Comparison of ENCODE assay signal across 29 cellular contexts in genomic region chr2:758073-758820, GRCh38.
"Had no signal": no experiment of that assay in that cellular context is flagged by ENCODE, and none has a peak within 500 bp of the region (broad histone marks: within the 10 kb centered on the region; RNA-seq: fewer than 3 reads in every experiment).

No MANE protein-coding gene starts in this region.

- H3K9me3 ChIP-seq: ascending aorta, colonic mucosa, gastrocnemius medialis, transverse colon had no signal

- H3K9me3 Mint-ChIP-seq: activated CD4-positive, alpha-beta memory T cell treated with anti-CD3 and anti-CD28 coated beads, Interleukin-2, amount 10 ng/mL, durations not matched to agents 7 days and 5 days; activated CD4-positive, alpha-beta T cell treated with anti-CD3 and anti-CD28 coated beads, Interleukin-2, amount 10 ng/mL, durations not matched to agents 7 days and 5 days; activated naive CD4-positive, alpha-beta T cell treated with anti-CD3 and anti-CD28 coated beads, Interleukin-2, amount 10 ng/mL, durations not matched to agents 7 days and 5 days; activated naive CD8-positive, alpha-beta T cell treated with anti-CD3 and anti-CD28 coated beads, Interleukin-2, amount 10 ng/mL, durations not matched to agents 7 days and 5 days; activated T-cell treated with anti-CD3 and anti-CD28 coated beads, Interleukin-2, amount 50 U/mL, for 24 hours; brain had no signal

- H3K27ac ChIP-seq: ascending aorta, cardiac muscle cell, colonic mucosa, epithelial cell of prostate, gastrocnemius medialis, hepatocyte, left ventricle myocardium inferior, transverse colon, VCaP had no signal

- H3K4me1 Mint-ChIP-seq: activated CD4-positive, alpha-beta memory T cell treated with anti-CD3 and anti-CD28 coated beads, Interleukin-2, amount 10 ng/mL, durations not matched to agents 7 days and 5 days; naive B cell had no signal

- H3K4me3 Mint-ChIP-seq: activated CD4-positive, alpha-beta memory T cell treated with anti-CD3 and anti-CD28 coated beads, Interleukin-2, amount 10 ng/mL, durations not matched to agents 7 days and 5 days; activated CD4-positive, alpha-beta T cell treated with anti-CD3 and anti-CD28 coated beads, Interleukin-2, amount 10 ng/mL, durations not matched to agents 7 days and 5 days; activated naive CD4-positive, alpha-beta T cell treated with anti-CD3 and anti-CD28 coated beads, Interleukin-2, amount 10 ng/mL, durations not matched to agents 7 days and 5 days; activated naive CD8-positive, alpha-beta T cell treated with anti-CD3 and anti-CD28 coated beads, Interleukin-2, amount 10 ng/mL, durations not matched to agents 7 days and 5 days; activated T-cell treated with anti-CD3 and anti-CD28 coated beads, Interleukin-2, amount 50 U/mL, for 24 hours; brain; naive B cell had no signal

- H3K4me1 ChIP-seq: ascending aorta, colonic mucosa, gastrocnemius medialis, left ventricle myocardium inferior, transverse colon had no signal

- DNase-seq: activated CD4-positive, alpha-beta memory T cell treated with anti-CD3 and anti-CD28 coated beads, Interleukin-2, amount 10 ng/mL, durations not matched to agents 7 days and 5 days; activated CD4-positive, alpha-beta T cell treated with anti-CD3 and anti-CD28 coated beads, Interleukin-2, amount 10 ng/mL, durations not matched to agents 7 days and 5 days; activated CD8-positive, alpha-beta memory T cell treated with anti-CD3 and anti-CD28 coated beads, Interleukin-2, amount 50 U/mL, for 48 hours; activated gamma-delta T cell; activated naive CD4-positive, alpha-beta T cell treated with anti-CD3 and anti-CD28 coated beads, Interleukin-2, amount 10 ng/mL, durations not matched to agents 7 days and 5 days; activated naive CD8-positive, alpha-beta T cell treated with anti-CD3 and anti-CD28 coated beads, Interleukin-2, amount 10 ng/mL, durations not matched to agents 7 days and 5 days; activated T-cell treated with anti-CD3 and anti-CD28 coated beads, Interleukin-2, amount 50 U/mL, for 24 hours; cerebellar nuclear complex; colonic mucosa; effector CD8-positive, alpha-beta T cell; gastrocnemius medialis; glutamatergic neuron; islet precursor cell; left ventricle myocardium inferior; naive B cell; nucleus accumbens; posterior cingulate gyrus; right cardiac atrium; stimulated activated CD4-positive, alpha-beta T cell treated with anti-CD3 and anti-CD28 coated beads, Interleukin-15, amount 100 ng/mL, for 24 hours; stimulated activated CD4-positive, alpha-beta T cell treated with anti-CD3 and anti-CD28 coated beads, Interleukin-2, amount 100 ng/mL, for 24 hours; stimulated activated naive CD4-positive, alpha-beta T cell; transverse colon had no signal

- H3K27ac Mint-ChIP-seq: activated CD4-positive, alpha-beta memory T cell treated with anti-CD3 and anti-CD28 coated beads, Interleukin-2, amount 10 ng/mL, durations not matched to agents 7 days and 5 days; activated CD4-positive, alpha-beta T cell treated with anti-CD3 and anti-CD28 coated beads, Interleukin-2, amount 10 ng/mL, durations not matched to agents 7 days and 5 days; activated naive CD4-positive, alpha-beta T cell treated with anti-CD3 and anti-CD28 coated beads, Interleukin-2, amount 10 ng/mL, durations not matched to agents 7 days and 5 days; activated naive CD8-positive, alpha-beta T cell treated with anti-CD3 and anti-CD28 coated beads, Interleukin-2, amount 10 ng/mL, durations not matched to agents 7 days and 5 days; activated T-cell treated with anti-CD3 and anti-CD28 coated beads, Interleukin-2, amount 50 U/mL, for 24 hours; brain; naive B cell had no signal

- H3K27me3 ChIP-seq: ascending aorta, cardiac muscle cell, colonic mucosa, gastrocnemius medialis, hepatocyte had no signal

- ATAC-seq: activated CD4-positive, CD25-positive, alpha-beta regulatory T cell treated with anti-CD3 and anti-CD28 coated beads, Interleukin-2, amount 50 U/mL, for 24 hours; gastrocnemius medialis; right cardiac atrium had no signal

- H3K79me2 ChIP-seq: hepatocyte had no signal

- H2AFZ ChIP-seq: hepatocyte had no signal

- H3K36me3 Mint-ChIP-seq: activated naive CD4-positive, alpha-beta T cell treated with anti-CD3 and anti-CD28 coated beads, Interleukin-2, amount 10 ng/mL, durations not matched to agents 7 days and 5 days; activated naive CD8-positive, alpha-beta T cell treated with anti-CD3 and anti-CD28 coated beads, Interleukin-2, amount 10 ng/mL, durations not matched to agents 7 days and 5 days; brain; naive B cell had no signal

- H3K36me3 ChIP-seq: ascending aorta, cardiac muscle cell, colonic mucosa, gastrocnemius medialis, left ventricle myocardium inferior, transverse colon had no signal

- H3K4me3 ChIP-seq: ascending aorta, cardiac muscle cell, colonic mucosa, gastrocnemius medialis, hepatocyte, left ventricle myocardium inferior, transverse colon had no signal

- H3K4me2 ChIP-seq: hepatocyte had no signal
